Comparison of ENCODE assay signal across 11 cellular contexts in the genomic region with DNA sequence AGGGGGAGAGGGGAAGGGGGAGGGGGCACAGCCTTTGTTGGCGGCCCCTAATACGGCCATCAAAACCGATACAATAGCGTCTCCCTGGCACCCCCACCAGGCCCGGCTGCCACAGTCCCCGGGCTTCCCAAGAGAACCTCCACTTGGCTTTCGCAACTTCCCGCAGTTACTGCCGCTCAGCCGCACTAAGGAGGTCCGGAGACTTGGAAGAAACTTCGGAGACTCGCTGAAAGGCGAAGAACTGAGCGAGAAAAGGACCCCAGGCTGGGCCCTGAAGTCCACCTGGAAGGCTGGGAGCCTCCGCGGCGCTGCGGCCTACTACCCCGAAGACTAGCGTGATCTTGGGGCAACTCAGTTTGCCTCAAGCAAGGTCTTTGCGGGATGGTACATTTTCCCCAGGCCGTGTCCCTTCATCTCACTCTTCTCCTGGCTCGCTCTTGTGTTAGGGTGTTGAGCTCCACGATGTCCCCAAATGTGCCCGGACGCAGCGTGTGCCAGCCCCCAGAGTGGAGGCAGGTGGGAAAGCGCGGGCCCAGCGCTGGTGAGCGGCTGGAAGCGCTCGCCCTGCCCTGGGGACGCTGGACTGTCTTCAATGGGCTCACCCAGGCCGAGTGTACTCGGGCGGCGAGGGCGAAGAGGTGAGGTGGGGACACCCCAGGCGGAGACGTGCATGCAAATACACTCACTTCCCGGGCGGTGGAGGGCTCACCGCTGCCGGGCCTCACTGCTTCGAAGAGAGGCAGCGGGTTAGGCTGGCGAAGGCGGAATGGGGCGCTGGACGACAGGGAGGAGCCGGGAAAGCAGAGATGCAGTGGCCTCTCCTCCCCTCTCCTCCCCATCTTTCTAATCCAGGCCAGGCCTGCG. TPM values are rescaled to one million over a fixed set of nuclear protein-coding genes. Genes with fewer than 3 reads are reported as not detected.
DNase-seq lines count a peak whose midpoint lies in the region; ATAC-seq and TF ChIP-seq lines count a peak whose summit lies in the region.
"Had no signal": no experiment of that assay in that cellular context is flagged by ENCODE, and none has a peak within 500 bp of the region (broad histone marks: within the 10 kb centered on the region; RNA-seq: fewer than 3 reads in every experiment).

No MANE protein-coding gene starts in this region.

- no peak for ATAC-seq in effector memory CD8-positive, alpha-beta T cell (replicated peaks)

- WGBS in GM23248 (ENCODE audit: low coverage in 1 of 2, low lambda C conversion rate in 2 of 2, missing lambda C conversion rate in 2 of 2), 2 experiments: 27 to 29% methylated on average over 50 to 54 of the region's 54 CpGs

- DNase-seq in GM23248: no peak
- DNase-seq in SJCRH30: no peak
- no peak for DNase-seq in effector memory CD8-positive, alpha-beta T cell
- DNase-seq in neural crest cell (ENCODE audit: low read depth, low spot score): no peak
- no peak for DNase-seq in NCI-H1930 (lab: John Stamatoyannopoulos, UW)
- DNase-seq in RKO (ENCODE audit: low spot score): no peak
- no peak for DNase-seq in NCI-H2227 treated with DMSO at 0.1 percent for 48 hours (lab: John Stamatoyannopoulos, UW)
- no peak for DNase-seq in SIG-M5 (lab: John Stamatoyannopoulos, UW)
- DNase-seq: heart right ventricle, KG1, NCI-H69 had no signal

- H3K36me3 Mint-ChIP-seq in effector memory CD8-positive, alpha-beta T cell (ENCODE audit: insufficient read depth): peaks cover 3% of the 10 kb centered on the region
- peaks cover 12% of the 10 kb centered on the region for H3K36me3 Mint-ChIP-seq in neural crest cell (ENCODE audit: low read depth)

- H3K4me1 Mint-ChIP-seq in effector memory CD8-positive, alpha-beta T cell (ENCODE audit: low read depth in 2 of 2): peaks cover 4 to 16% of the 10 kb centered on the region in 2 donors
- peaks cover 68% of the 10 kb centered on the region for H3K4me1 Mint-ChIP-seq in neural crest cell

- H3K27ac ChIP-seq in GM23248 (no peak overlapping the region), SJCRH30 (no peak overlapping the region)
- H3K27ac ChIP-seq: heart right ventricle had no signal

- H3K27ac Mint-ChIP-seq in effector memory CD8-positive, alpha-beta T cell: no peak overlapping the region
- H3K27ac Mint-ChIP-seq in neural crest cell (ENCODE audit: unreplicated experiment): peak overlapping the region; percentile 30

- H3K9me3 Mint-ChIP-seq in effector memory CD8-positive, alpha-beta T cell: no peaks in the 10 kb centered on the region
- no peaks in the 10 kb centered on the region for H3K9me3 Mint-ChIP-seq in neural crest cell

- H3K79me2 ChIP-seq in GM23248 (ENCODE audit: insufficient read depth): no peaks in the 10 kb centered on the region

- TF ChIP-seq CTCF in neural crest cell (conservative IDR thresholded peaks at IDR 0.05): no peak

- H3K4me1 ChIP-seq in GM23248 (ENCODE audit: insufficient read depth) (no peaks in the 10 kb centered on the region), SJCRH30 (no peaks in the 10 kb centered on the region)

- H3K4me3 Mint-ChIP-seq in effector memory CD8-positive, alpha-beta T cell: peak overlapping the region; percentile 33 to 55
- peak overlapping the region; percentile 88 for H3K4me3 Mint-ChIP-seq in neural crest cell

- no peak overlapping the region for H3K4me2 ChIP-seq in GM23248 (ENCODE audit: unreplicated experiment)

- H2AFZ ChIP-seq in GM23248: 0 out of 2 replicates have a peak overlapping the region, but pooled peaks have one; percentile 89

- H3F3A ChIP-seq in GM23248 (ENCODE audit: insufficient read depth): no peaks in the 10 kb centered on the region

- in situ Hi-C loops in GM23248 (cut with MboI): no loop called here

- H3K9me3 ChIP-seq in GM23248 (ENCODE audit: low read depth): no peaks in the 10 kb centered on the region
- no peaks in the 10 kb centered on the region for H3K9me3 ChIP-seq in SJCRH30 (replicated peaks)
- H3K9me3 ChIP-seq: heart right ventricle had no signal

- peaks cover 97% of the 10 kb centered on the region for H3K27me3 ChIP-seq in GM23248 (replicated peaks; ENCODE audit: insufficient read depth)
- no peaks in the 10 kb centered on the region for H3K27me3 ChIP-seq in SJCRH30

- peaks cover 80 to 87% of the 10 kb centered on the region in 2 donors for H3K27me3 Mint-ChIP-seq in effector memory CD8-positive, alpha-beta T cell
- peaks cover 95% of the 10 kb centered on the region for H3K27me3 Mint-ChIP-seq in neural crest cell (ENCODE audit: low read depth)

- no peaks in the 10 kb centered on the region for H3K9me2 ChIP-seq in GM23248 (ENCODE audit: insufficient read depth)

- no peaks in the 10 kb centered on the region for H4K20me1 ChIP-seq in GM23248 (ENCODE audit: insufficient read depth)

- no peak overlapping the region for H3K4me3 ChIP-seq in GM23248
- H3K4me3 ChIP-seq in SJCRH30: peak overlapping the region; percentile 78; the same call in 1 of the 2 replicates

- H3K36me3 ChIP-seq in GM23248 (ENCODE audit: low read depth) (no peaks in the 10 kb centered on the region), SJCRH30 (peaks cover 18% of the 10 kb centered on the region)
- H3K36me3 ChIP-seq: heart right ventricle had no signal

- no peak overlapping the region for H3K9ac ChIP-seq in GM23248

RNA-seq across cellular contexts. Expression of gene NKX6-1, which starts 2.5 kb away (rescaled TPM):
- 0.11 TPM in 1 of 2 replicates, not detected in the other for total RNA-seq in GM23248 (2014; rRNA removed; shearing (Covaris generic))
- not detected in 2 replicates for polyA plus RNA-seq in GM23248 (2016; fragmentation: Nextera tagmentation; extraction: Ambion mirVana)
- total RNA-seq in SJCRH30 (2014; rRNA removed; shearing (Covaris generic)): 4.2 and 4.7 TPM in 2 replicates
- 19.2 and 21.1 TPM in 2 replicates for total RNA-seq in neural crest cell
- total RNA-seq: heart right ventricle had no signal
- polyA plus RNA-seq: heart right ventricle had no signal
